In genomic region chr20:63691711-63692435, GRCh38 we compare ENCODE assay signal across 9 cellular contexts. TPM values are rescaled to one million over a fixed set of nuclear protein-coding genes. Genes with fewer than 3 reads are reported as not detected.
DNase-seq lines count a peak whose midpoint lies in the region; ATAC-seq and TF ChIP-seq lines count a peak whose summit lies in the region.
"Had no signal": no experiment of that assay in that cellular context is flagged by ENCODE, and none has a peak within 500 bp of the region (broad histone marks: within the 10 kb centered on the region; RNA-seq: fewer than 3 reads in every experiment).

No MANE protein-coding gene starts in this region.

- H3K4me3 ChIP-seq in cardiac muscle cell (no peak overlapping the region), left ventricle myocardium inferior (no peak overlapping the region), upper lobe of right lung (no peak overlapping the region)
- H3K4me3 ChIP-seq: Peyer's patch had no signal

- H3K36me3 ChIP-seq in cardiac muscle cell (no peaks in the 10 kb centered on the region), left ventricle myocardium inferior (peaks cover 9% of the 10 kb centered on the region), upper lobe of right lung (peaks cover 15% of the 10 kb centered on the region)

- H3K4me1 ChIP-seq in cardiac muscle cell (ENCODE audit: low read depth) (peaks cover 4% of the 10 kb centered on the region), left ventricle myocardium inferior (peaks cover 60% of the 10 kb centered on the region), upper lobe of right lung (peaks cover 33% of the 10 kb centered on the region)

- H3K9me3 ChIP-seq in cardiac muscle cell (ENCODE audit: low read depth) (no peaks in the 10 kb centered on the region), left ventricle myocardium inferior (replicated peaks) (no peaks in the 10 kb centered on the region), upper lobe of right lung (no peaks in the 10 kb centered on the region)
- H3K9me3 ChIP-seq: Peyer's patch had no signal

- H3K27ac ChIP-seq in cardiac muscle cell (peak overlapping the region; percentile 43), left ventricle myocardium inferior (replicated peaks) (no peak overlapping the region), upper lobe of right lung (peak overlapping the region; percentile 63)
- H3K27ac ChIP-seq: Peyer's patch had no signal

- H3K27me3 ChIP-seq in cardiac muscle cell (no peaks in the 10 kb centered on the region), left ventricle myocardium inferior (ENCODE audit: low read depth) (no peaks in the 10 kb centered on the region), upper lobe of right lung (no peaks in the 10 kb centered on the region)
- H3K27me3 ChIP-seq: Peyer's patch had no signal

- TF ChIP-seq CTCF in cardiac muscle cell (IDR thresholded peaks at IDR 0.05; ENCODE audit: low read depth, low read length) (no peak), left ventricle myocardium inferior (IDR thresholded peaks at IDR 0.05; ENCODE audit: borderline replicate concordance) (no peak), upper lobe of right lung (IDR thresholded peaks at IDR 0.05) (no peak)

- ATAC-seq in left colon = peak; percentile 27
- no peak for ATAC-seq in upper lobe of right lung
- no peak for ATAC-seq in GM19455 (IDR thresholded peaks at IDR 0.05; ENCODE audit: unreplicated experiment)

- intact Hi-C loops in left ventricle myocardium inferior (cut with micrococcal nuclease) (no loop called here), left colon (cut with DNase I, micrococcal nuclease) (no loop called here), upper lobe of right lung (cut with DNase I) (no loop called here)

- DNase-seq in cardiac muscle cell (ENCODE audit: low read depth in 1 of 2, low spot score in 1 of 2) (no peak), left ventricle myocardium inferior (no peak), left colon (peak in 1 of 2 donors; percentile 76), upper lobe of right lung (no peak)
- DNase-seq in activated CD4-positive, CD25-positive, alpha-beta regulatory T cell (lab: John Stamatoyannopoulos, UW) = no peak

RNA-seq across cellular contexts. Expression of gene TNFRSF6B, which starts 4.6 kb away (rescaled TPM):
- total RNA-seq in cardiac muscle cell (9.5 and 10.3 TPM in 2 replicates), left ventricle myocardium inferior (0.27 TPM), left colon (1 to 10 TPM in 1 of 2 donors, not detected in 1; 8.9 TPM), upper lobe of right lung (14.4 TPM)
- polyA plus RNA-seq in cardiac muscle cell = 3.3 and 4.9 TPM in 2 replicates
- total RNA-seq: G401, skeletal muscle tissue had no signal

RNA-seq across cellular contexts. Expression of gene ARFRP1, which starts 15.9 kb away (rescaled TPM):
- total RNA-seq in cardiac muscle cell (46.1 and 61.3 TPM in 2 replicates), left ventricle myocardium inferior (37.1 TPM), left colon (10 to 100 TPM; 52.2 to 69.5 TPM), upper lobe of right lung (49.4 TPM)
- polyA plus RNA-seq in cardiac muscle cell = 75.0 and 85.1 TPM in 2 replicates

RNA-seq across cellular contexts. Expression of gene ZGPAT, which starts 16.0 kb away (rescaled TPM):
- 36.3 and 48.8 TPM in 2 replicates for total RNA-seq in cardiac muscle cell
- polyA plus RNA-seq in cardiac muscle cell = 30.0 and 37.5 TPM in 2 replicates
- 15.8 TPM for total RNA-seq in left ventricle myocardium inferior
- 10 to 100 TPM; 31.4 to 32.4 TPM for total RNA-seq in left colon
- 27.6 TPM for total RNA-seq in upper lobe of right lung

RNA-seq across cellular contexts. Expression of gene RTEL1, which starts 33.8 kb away (rescaled TPM):
- total RNA-seq in cardiac muscle cell = 14.9 TPM in 2 replicates
- 14.8 and 15.8 TPM in 2 replicates for polyA plus RNA-seq in cardiac muscle cell
- 9.6 TPM for total RNA-seq in left ventricle myocardium inferior
- 10 to 100 TPM; 16.9 to 34.6 TPM for total RNA-seq in left colon
- 26.7 TPM for total RNA-seq in upper lobe of right lung

RNA-seq across cellular contexts. Expression of gene STMN3, which starts 38.6 kb away (rescaled TPM):
- total RNA-seq in cardiac muscle cell (6.6 and 18.4 TPM in 2 replicates), left ventricle myocardium inferior (4.6 TPM), left colon (1 to 10 TPM; 2.9 to 5.5 TPM), upper lobe of right lung (12.4 TPM)
- 5.7 and 9.9 TPM in 2 replicates for polyA plus RNA-seq in cardiac muscle cell
